ENCODE assay signal across 9 cellular contexts in the genomic region with DNA sequence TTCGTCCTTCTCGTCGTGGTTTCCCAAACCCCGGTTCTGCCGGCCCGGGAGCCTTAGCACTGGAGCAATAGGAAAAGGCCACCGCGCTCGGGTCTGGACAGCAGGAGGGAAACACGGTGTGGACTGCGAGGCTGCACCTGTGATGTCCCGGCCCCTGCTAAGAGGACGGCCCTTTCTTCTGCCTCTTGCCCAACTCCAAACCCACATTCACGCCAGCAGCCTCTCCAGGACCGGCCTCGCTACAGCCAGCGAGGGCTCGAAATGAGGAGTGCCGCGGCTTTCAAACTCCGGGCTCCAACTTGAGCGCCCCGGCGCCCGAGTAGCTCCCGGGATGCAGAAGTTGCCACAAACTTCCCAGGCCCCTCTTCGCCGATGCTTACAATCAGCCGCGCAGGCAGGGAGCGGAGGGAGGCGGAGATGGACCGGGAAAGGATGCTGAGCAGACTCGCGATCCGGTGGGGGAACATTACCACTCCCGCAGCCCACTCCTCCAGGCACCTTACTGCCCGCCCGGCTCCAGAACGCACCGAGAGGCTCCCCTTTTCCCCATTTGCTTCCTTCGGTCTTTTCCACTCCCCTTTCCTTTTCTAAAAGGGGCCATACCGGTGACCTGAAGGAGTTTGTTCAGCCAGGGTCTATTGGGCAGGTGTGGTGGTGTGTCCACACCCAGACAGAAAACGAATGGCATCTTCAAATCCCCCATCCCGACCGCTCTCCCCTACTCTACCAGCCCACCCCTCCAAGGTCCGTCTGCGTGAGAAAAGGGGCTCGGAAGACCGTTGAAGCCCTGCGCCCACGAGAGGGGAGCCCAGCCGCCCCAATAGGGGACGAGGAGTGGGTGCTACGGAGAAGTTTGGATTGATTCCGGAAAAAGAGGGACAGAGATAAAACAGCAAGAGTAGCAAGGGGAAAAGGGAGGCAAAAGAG. TPM values are rescaled to one million over a fixed set of nuclear protein-coding genes. Genes with fewer than 3 reads are reported as not detected.
DNase-seq lines count a peak whose midpoint lies in the region; FAIRE-seq and TF ChIP-seq lines count a peak whose summit lies in the region.
"Had no signal": no experiment of that assay in that cellular context is flagged by ENCODE, and none has a peak within 500 bp of the region (broad histone marks: within the 10 kb centered on the region; RNA-seq: fewer than 3 reads in every experiment).

No MANE protein-coding gene starts in this region.

- peaks cover 5% of the 10 kb centered on the region; the same call in 1 of the 2 replicates for H3F3A ChIP-seq in DOHH2 (ENCODE audit: control insufficient read depth, insufficient read depth)

- no peak for TF ChIP-seq CTCF in DOHH2 (IDR thresholded peaks at IDR 0.05; ENCODE audit: low read depth, low read length, poor library complexity, severe bottlenecking)
- TF ChIP-seq CTCF in astrocyte (IDR thresholded peaks at IDR 0.05; ENCODE audit: insufficient read depth, low read depth, low read length), result no peak

- H3K9me3 ChIP-seq in DOHH2 (ENCODE audit: control insufficient read depth, insufficient read depth, low read length) (peaks cover under 1% of the 10 kb centered on the region; the same call in 1 of the 2 replicates), NT2/D1 (ENCODE audit: insufficient read depth, low read length) (peaks cover 5% of the 10 kb centered on the region), astrocyte (ENCODE audit: insufficient read depth, low read depth, low read length) (no peaks in the 10 kb centered on the region), iPS-20b (ENCODE audit: insufficient read depth, low read depth, low read length) (peaks cover 3% of the 10 kb centered on the region; the same call in 1 of the 2 replicates), skeletal muscle tissue (ENCODE audit: control insufficient read depth in 3 of 3, low read length in 3 of 3) (peaks cover 0 to 4% (median 0%) of the 10 kb centered on the region in 3 donors)

- H3K27me3 ChIP-seq in DOHH2 (ENCODE audit: control insufficient read depth, low read length) (peaks cover 73% of the 10 kb centered on the region), NT2/D1 (ENCODE audit: insufficient read depth, insufficient read length) (peaks cover 73% of the 10 kb centered on the region), astrocyte (ENCODE audit: insufficient read depth, low read length) (peaks cover 29% of the 10 kb centered on the region), iPS-20b (ENCODE audit: insufficient read depth, low read length) (peaks cover 46% of the 10 kb centered on the region), skeletal muscle tissue (ENCODE audit: control insufficient read depth in 3 of 3, insufficient read depth in 3 of 3, low read length in 3 of 3) (peaks cover 18 to 32% (median 18%) of the 10 kb centered on the region in 3 donors)

- peaks cover 20% of the 10 kb centered on the region for H3K27me3 Mint-ChIP-seq in astrocyte (ENCODE audit: low read depth, unreplicated experiment)

- peaks cover 42% of the 10 kb centered on the region for H3K4me1 ChIP-seq in DOHH2 (ENCODE audit: control insufficient read depth, low read length)
- peaks cover 3% of the 10 kb centered on the region for H3K4me1 ChIP-seq in NT2/D1 (ENCODE audit: insufficient read depth, insufficient read length)
- H3K4me1 ChIP-seq in astrocyte (ENCODE audit: insufficient read depth, low read length), result peaks cover 14% of the 10 kb centered on the region
- peaks cover 10% of the 10 kb centered on the region; the same call in 1 of the 2 replicates for H3K4me1 ChIP-seq in iPS-20b (ENCODE audit: insufficient read depth, low read length)
- H3K4me1 ChIP-seq in skeletal muscle tissue (ENCODE audit: control insufficient read depth in 3 of 3, insufficient read depth in 3 of 3, low read length in 3 of 3), result peaks cover 16 to 19% (median 18%) of the 10 kb centered on the region in 3 donors

- no peak overlapping the region for H3K27ac Mint-ChIP-seq in astrocyte (ENCODE audit: unreplicated experiment)

- no peaks in the 10 kb centered on the region for H3K36me3 Mint-ChIP-seq in astrocyte (ENCODE audit: low read depth, unreplicated experiment)

- DNase-seq in NT2/D1 (ENCODE audit: low read depth, low spot score) (no peak), astrocyte (ENCODE audit: low read depth) (no peak), superior temporal gyrus (ENCODE audit: extremely low spot score) (no peak), cortex of kidney (lab: John Stamatoyannopoulos, UW) (no peak), SKM-1 treated with dmso at 0.1 percent for 144 hours (lab: John Stamatoyannopoulos, UW; ENCODE audit: unreplicated experiment) (no peak)

- H3K79me2 ChIP-seq in DOHH2 (ENCODE audit: control insufficient read depth, low read length) (no peaks in the 10 kb centered on the region), astrocyte (ENCODE audit: insufficient read depth, low read length) (no peaks in the 10 kb centered on the region)

- H3K4me2 ChIP-seq in DOHH2 (ENCODE audit: low read length) (peak overlapping the region; percentile 91), astrocyte (ENCODE audit: low read length) (peak overlapping the region; percentile 98)

- H3K9me2 ChIP-seq in DOHH2 (replicated peaks; ENCODE audit: control insufficient read depth, low read length), result no peaks in the 10 kb centered on the region

- H3K4me3 ChIP-seq in DOHH2 (ENCODE audit: low read length), result peak overlapping the region; percentile 76
- peak overlapping the region; percentile 60 for H3K4me3 ChIP-seq in NT2/D1 (ENCODE audit: insufficient read length, low read depth)
- H3K4me3 ChIP-seq in astrocyte (ENCODE audit: insufficient read depth, low read depth, low read length), result peak overlapping the region; percentile 70
- peak overlapping the region; percentile 73 for H3K4me3 ChIP-seq in iPS-20b (ENCODE audit: low read length)
- peak overlapping the region; percentile 70 to 81 (median 77) for H3K4me3 ChIP-seq in skeletal muscle tissue (ENCODE audit: low read length in 3 of 3)

- H3K9ac ChIP-seq in NT2/D1 (ENCODE audit: insufficient read length, low read depth) (peak overlapping the region; percentile 74), astrocyte (ENCODE audit: low read length) (peak overlapping the region; percentile 65), iPS-20b (ENCODE audit: low read depth, low read length) (peak overlapping the region; percentile 67; the same call in 1 of the 2 replicates), skeletal muscle tissue (ENCODE audit: low read depth in 1 of 3, low read length in 3 of 3) (peak overlapping the region; percentile 40 to 74 (median 58))

- H3K4me3 Mint-ChIP-seq in astrocyte (ENCODE audit: unreplicated experiment), result peak overlapping the region; percentile 89

- no peaks in the 10 kb centered on the region for H3K36me3 ChIP-seq in DOHH2 (ENCODE audit: control insufficient read depth, low read length)
- H3K36me3 ChIP-seq in NT2/D1 (ENCODE audit: insufficient read depth, insufficient read length, low read length), result no peaks in the 10 kb centered on the region
- H3K36me3 ChIP-seq in astrocyte (ENCODE audit: insufficient read depth, low read length), result no peaks in the 10 kb centered on the region
- H3K36me3 ChIP-seq in iPS-20b (ENCODE audit: insufficient read depth, low read depth, low read length), result no peaks in the 10 kb centered on the region
- no peaks in the 10 kb centered on the region for H3K36me3 ChIP-seq in skeletal muscle tissue (ENCODE audit: control insufficient read depth in 3 of 3, insufficient read depth in 3 of 3, low read length in 3 of 3)

- no peaks in the 10 kb centered on the region for H3K9me3 Mint-ChIP-seq in astrocyte (ENCODE audit: unreplicated experiment)

- no peak for FAIRE-seq in astrocyte (lab: Jason Lieb, UNC)
- FAIRE-seq: islet of Langerhans had no signal

- no peak overlapping the region for H3K27ac ChIP-seq in DOHH2 (ENCODE audit: low read depth, low read length)
- no peak overlapping the region for H3K27ac ChIP-seq in astrocyte (ENCODE audit: low read depth, low read length)
- no peak overlapping the region for H3K27ac ChIP-seq in iPS-20b (ENCODE audit: low read length)
- H3K27ac ChIP-seq in skeletal muscle tissue (ENCODE audit: low read depth, low read length), result no peak overlapping the region

- peak overlapping the region; percentile 93 for H2AFZ ChIP-seq in astrocyte (ENCODE audit: low read depth, low read length)

- peaks cover 12% of the 10 kb centered on the region for H3K4me1 Mint-ChIP-seq in astrocyte (ENCODE audit: low read depth, unreplicated experiment)

- 0 out of 2 replicates have a peak, but pooled peaks cover 3% of the 10 kb centered on the region for H4K20me1 ChIP-seq in DOHH2 (ENCODE audit: control insufficient read depth, insufficient read depth, low read depth, low read length)
- H4K20me1 ChIP-seq in astrocyte (ENCODE audit: insufficient read depth, low read length), result peaks cover 3% of the 10 kb centered on the region

RNA-seq across cellular contexts. Expression of a gene that starts 18.8 kb away (rescaled TPM):
- total RNA-seq in astrocyte, result 17.7 and 18.0 TPM in 2 replicates
- 21.4 TPM for total RNA-seq in skeletal muscle tissue
